8 cellular contexts compared by ENCODE assay signal in genomic region chr4:26320159-26320452, GRCh38. TPM values are rescaled to one million over a fixed set of nuclear protein-coding genes. Genes with fewer than 3 reads are reported as not detected.
A peak's percentile ranks its signal among the peaks of the same experiment; 100 is the strongest.
DNase-seq lines count a peak whose midpoint lies in the region; ATAC-seq, FAIRE-seq and TF ChIP-seq lines count a peak whose summit lies in the region.

No MANE protein-coding gene starts in this region.

- DNase-seq in fibroblast of peridontal ligament (ENCODE audit: extremely low read depth) = peak; percentile 41
- DNase-seq in pancreas = no peak
- no peak for DNase-seq in frontal cortex (ENCODE audit: low spot score in 2 of 2)
- DNase-seq in KG1 (lab: John Stamatoyannopoulos, UW) = no peak

- H3K4me3 ChIP-seq in WI38 (ENCODE audit: low read depth, low read length) (peak overlapping the region; percentile 97), pancreas (peak overlapping the region; percentile 53 to 68 (median 56))

- H3K4me1 ChIP-seq in pancreas = peaks cover 10 to 21% (median 19%) of the 10 kb centered on the region in 3 donors

- no peaks in the 10 kb centered on the region for H3K9me3 ChIP-seq in pancreas

- WGBS in pancreas, 2 donors = 0 to 1% methylated on average over 11 of the region's 11 CpGs

- H3K27ac ChIP-seq in 22Rv1 (peak overlapping the region; percentile 95), pancreas (peak overlapping the region; percentile 77 to 94 (median 89))

- TF ChIP-seq CTCF in 22Rv1 (IDR thresholded peaks at IDR 0.05) (no peak), WI38 (IDR thresholded peaks at IDR 0.05; ENCODE audit: low read depth, low read length) (no peak), pancreas (IDR thresholded peaks at IDR 0.05) (no peak)

- H3K36me3 ChIP-seq in pancreas = no peaks in the 10 kb centered on the region

- H3K27me3 ChIP-seq in pancreas = no peaks in the 10 kb centered on the region

- FAIRE-seq in pancreas (lab: Jason Lieb, UNC) (no peak), frontal cortex (lab: Jason Lieb, UNC) (no peak)

- intact Hi-C loops in pancreas (cut with DNase I) = no loop called here

- ATAC-seq in GM18511 (IDR thresholded peaks at IDR 0.05; ENCODE audit: unreplicated experiment) (peak; percentile 32), HG02981 (IDR thresholded peaks at IDR 0.05; ENCODE audit: unreplicated experiment) (peak; percentile 15), pancreas (peak in 1 of 4 donors; percentile 4)

RNA-seq across cellular contexts. Expression of gene RBPJ, which starts 0.7 kb away (rescaled TPM):
- total RNA-seq in pancreas = 10 to 100 TPM; 17.6 to 50.2 (median 26.8) TPM
- 10 to 100 TPM; 19.5 to 27.1 TPM for polyA plus RNA-seq in pancreas
- total RNA-seq in frontal cortex = 77.0 TPM
